Comparison of ENCODE assay signal across 31 cellular contexts in the genomic region with DNA sequence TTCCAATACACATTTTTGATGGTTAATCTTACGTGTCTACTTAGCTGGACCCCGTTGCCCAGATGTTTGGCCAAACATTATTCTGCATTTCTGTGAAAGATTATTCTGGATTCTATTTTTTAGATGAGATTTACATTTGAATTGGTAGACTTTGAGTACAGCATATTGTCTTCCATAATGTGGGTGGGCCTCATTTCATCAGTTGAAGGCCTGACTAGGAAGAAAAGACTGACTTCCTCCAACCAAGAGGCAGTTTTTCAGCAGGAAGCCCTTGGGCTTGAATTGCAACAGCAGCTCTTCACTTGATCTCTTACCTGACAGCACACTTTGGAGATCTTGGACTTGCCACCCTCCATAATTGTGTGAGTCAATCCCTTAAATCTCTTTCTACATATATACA.
"Had no signal": no experiment of that assay in that cellular context is flagged by ENCODE, and none has a peak within 500 bp of the region (broad histone marks: within the 10 kb centered on the region; RNA-seq: fewer than 3 reads in every experiment).

No MANE protein-coding gene starts in this region.

- H3K9me3 ChIP-seq: adrenal gland, body of pancreas, breast epithelium had no signal

- FAIRE-seq: astrocyte, colon, TTC549 had no signal

- H3K4me1 ChIP-seq: adrenal gland, body of pancreas, breast epithelium had no signal

- H3K36me3 ChIP-seq: adrenal gland, brain microvascular endothelial cell, breast epithelium had no signal

- ATAC-seq: activated CD8-positive, alpha-beta T cell treated with anti-CD3 and anti-CD28 coated beads for 36 hours; activated naive CD4-positive, alpha-beta T cell treated with anti-CD3 and anti-CD28 coated beads, Interleukin-2, amount 50 U/mL, for 72 hours; body of pancreas had no signal

- H3K27ac ChIP-seq: adrenal gland, body of pancreas, brain microvascular endothelial cell, breast epithelium, VCaP had no signal

- H3K27me3 ChIP-seq: adrenal gland, body of pancreas, brain microvascular endothelial cell, breast epithelium had no signal

- DNase-seq: activated B cell treated with CpG ODN at 0.5 μM for 24 hours; activated CD4-positive, alpha-beta memory T cell treated with anti-CD3 and anti-CD28 coated beads for 36 hours; activated CD4-positive, alpha-beta T cell treated with anti-CD3 and anti-CD28 coated beads for 4 hours; activated CD4-positive, alpha-beta T cell treated with anti-CD3 and anti-CD28 coated beads, Interleukin-2, amount 10 ng/mL, durations not matched to agents 24 days and 14 days; activated CD4-positive, alpha-beta T cell treated with anti-CD3 and anti-CD28 coated beads, Interleukin-2, amount 50 U/mL, for 1 hour; activated CD4-positive, alpha-beta T cell treated with anti-CD3 and anti-CD28 coated beads, Interleukin-2, amount 50 U/mL, for 4 hours; activated CD4-positive, CD25-positive, alpha-beta regulatory T cell treated with anti-CD3 and anti-CD28 coated beads, Interleukin-2, amount 50 U/mL, for 72 hours; activated CD8-positive, alpha-beta memory T cell treated with anti-CD3 and anti-CD28 coated beads, Interleukin-2, amount 50 U/mL, for 4 hours; activated CD8-positive, alpha-beta T cell treated with anti-CD3 and anti-CD28 coated beads for 36 hours; activated effector memory CD4-positive, alpha-beta T cell treated with Interleukin-2 at 50 U/mL for 16 hours; activated gamma-delta T cell; activated naive CD4-positive, alpha-beta T cell treated with anti-CD3 and anti-CD28 coated beads, Interleukin-2, amount 10 ng/mL, durations not matched to agents 7 days and 5 days; activated naive CD4-positive, alpha-beta T cell treated with Interleukin-2 at 50 U/mL for 16 hours; activated naive CD8-positive, alpha-beta T cell treated with anti-CD3 and anti-CD28 coated beads for 36 hours; activated T-cell treated with anti-CD3 and anti-CD28 coated beads for 4 hours; activated T-cell treated with anti-CD3 and anti-CD28 coated beads, Interleukin-2, amount 50 U/mL, for 24 hours; activated T-cell treated with anti-CD3 and anti-CD28 coated beads, Interleukin-2, amount 50 U/mL, for 48 hours; adrenal gland; amniotic stem cell; aorta; body of pancreas; brain microvascular endothelial cell; central memory CD4-positive, alpha-beta T cell; T-helper 2 cell; T-helper 9 cell had no signal

- H3K4me3 ChIP-seq: adrenal gland, body of pancreas, breast epithelium had no signal
